ENCODE assay signal across 8 cellular contexts in genomic region chr1:26848947-26849774, GRCh38. TPM values are rescaled to one million over a fixed set of nuclear protein-coding genes. Genes with fewer than 3 reads are reported as not detected.
DNase-seq lines count a peak whose midpoint lies in the region; ATAC-seq and TF ChIP-seq lines count a peak whose summit lies in the region.

No MANE protein-coding gene starts in this region.

- peak overlapping the region; percentile 29 for H3K27ac Mint-ChIP-seq in memory B cell

- no peak overlapping the region for H3K27ac ChIP-seq in right cardiac atrium (ENCODE audit: low read length)
- H3K27ac ChIP-seq in aorta (ENCODE audit: low read depth in 1 of 2, low read length in 2 of 2): no peak overlapping the region

- DNase-seq in right cardiac atrium (peak in 2 of 3 donors; percentile 55 to 60), Right ventricle myocardium superior (no peak), cardiac fibroblast (ENCODE audit: low read depth in 2 of 2) (peak; percentile 71 to 94), memory B cell (ENCODE audit: low spot score in 2 of 2) (no peak), aorta (peak; percentile 62 to 89), dedifferentiated amniotic fluid mesenchymal stem cell (ENCODE audit: extremely low spot score) (no peak)

- H3K4me1 ChIP-seq in right cardiac atrium (ENCODE audit: control insufficient read depth, insufficient read depth, low read length) (no peaks in the 10 kb centered on the region), aorta (ENCODE audit: control insufficient read depth in 1 of 2, insufficient read depth in 2 of 2, low read length in 2 of 2) (no peaks in the 10 kb centered on the region)

- H3K9me3 Mint-ChIP-seq in memory B cell: no peaks in the 10 kb centered on the region

- no peak for TF ChIP-seq CTCF in cardiac fibroblast (IDR thresholded peaks at IDR 0.05; ENCODE audit: low read depth, low read length)

- peak; percentile 10 to 14 for ATAC-seq in right cardiac atrium
- ATAC-seq in Right ventricle myocardium superior (ENCODE audit: poor library complexity): no peak
- no peak for ATAC-seq in memory B cell (ENCODE audit: low read depth)
- ATAC-seq in aorta (ENCODE audit: low FRiP score): peak; percentile 48
- ATAC-seq in GM21576 (IDR thresholded peaks at IDR 0.05; ENCODE audit: unreplicated experiment): no peak
- no peak for ATAC-seq in GM21360 (IDR thresholded peaks at IDR 0.05; ENCODE audit: unreplicated experiment)

- H3K4me3 Mint-ChIP-seq in memory B cell: no peak overlapping the region

- intact Hi-C loops in right cardiac atrium (cut with DNase I) (no loop called here), Right ventricle myocardium superior (cut with DNase I) (no loop called here), aorta (cut with DNase I) (no loop called here)

- H3K27me3 ChIP-seq in right cardiac atrium (ENCODE audit: control insufficient read depth, insufficient read depth) (no peaks in the 10 kb centered on the region), aorta (ENCODE audit: control insufficient read depth in 1 of 2, insufficient read depth in 2 of 2, low read length in 1 of 2) (no peaks in the 10 kb centered on the region)

- peaks cover 30% of the 10 kb centered on the region for H3K36me3 Mint-ChIP-seq in memory B cell

- H3K9me3 ChIP-seq in right cardiac atrium (ENCODE audit: control insufficient read depth, low read length) (no peaks in the 10 kb centered on the region), aorta (ENCODE audit: control insufficient read depth, low read length) (no peaks in the 10 kb centered on the region)

- peaks cover 0 to 7% of the 10 kb centered on the region in 2 donors for H3K36me3 ChIP-seq in aorta (ENCODE audit: control insufficient read depth in 1 of 2, insufficient read depth in 2 of 2, low read length in 1 of 2)

- H3K27me3 Mint-ChIP-seq in memory B cell: no peaks in the 10 kb centered on the region

- 75% methylated on average over 10 of the region's 10 CpGs for WGBS in right cardiac atrium
- 51 to 54% methylated on average over 10 of the region's 10 CpGs for WGBS in aorta, 2 donors

- no peak overlapping the region for H3K4me3 ChIP-seq in right cardiac atrium (ENCODE audit: low read length)
- H3K4me3 ChIP-seq in cardiac fibroblast (replicated peaks in 1 of 2; ENCODE audit: low read depth in 2 of 2, low read length in 2 of 2): no peak overlapping the region
- H3K4me3 ChIP-seq in aorta (ENCODE audit: low read length in 2 of 2): no peak overlapping the region

- no peaks in the 10 kb centered on the region for H3K4me1 Mint-ChIP-seq in memory B cell

RNA-seq across cellular contexts. Expression of gene SFN, which starts 13.8 kb away (rescaled TPM):
- total RNA-seq in right cardiac atrium (under 1 TPM in 2 of 4 donors, not detected in 2; 0.23 to 0.24 TPM), Right ventricle myocardium superior (not detected), aorta (1 to 10 TPM; 3.7 to 7.6 TPM)
- polyA plus RNA-seq in right cardiac atrium (0.20 TPM), aorta (10 to 100 TPM in 1 of 2 donors, 1 to 10 TPM in 1; 3.3 to 18.3 TPM)

RNA-seq across cellular contexts. Expression of gene ZDHHC18, which starts 22.7 kb away (rescaled TPM):
- total RNA-seq in right cardiac atrium (10 to 100 TPM; 11.8 to 14.4 (median 13.5) TPM), Right ventricle myocardium superior (14.4 TPM), aorta (10 to 100 TPM; 18.0 to 21.4 TPM)
- polyA plus RNA-seq in right cardiac atrium (12.3 TPM), aorta (1 to 10 TPM; 8.0 to 8.2 TPM)

RNA-seq across cellular contexts. Expression of gene GPN2, which starts 40.9 kb away (rescaled TPM):
- total RNA-seq in right cardiac atrium (10 to 100 TPM; 14.8 to 18.4 (median 15.8) TPM), Right ventricle myocardium superior (15.7 TPM), aorta (10 to 100 TPM; 17.7 to 19.6 TPM)
- polyA plus RNA-seq in right cardiac atrium (10.4 TPM), aorta (10 to 100 TPM; 12.1 to 20.7 TPM)

RNA-seq across cellular contexts. Expression of gene GPATCH3, which starts 51.1 kb away (rescaled TPM):
- total RNA-seq in right cardiac atrium (10 to 100 TPM in 2 of 4 donors, 1 to 10 TPM in 2; 7.9 to 11.7 (median 9.8) TPM), Right ventricle myocardium superior (10.4 TPM), aorta (10 to 100 TPM in 1 of 2 donors, 1 to 10 TPM in 1; 9.7 to 12.7 TPM)
- polyA plus RNA-seq in right cardiac atrium (6.0 TPM), aorta (10 to 100 TPM in 1 of 2 donors, 1 to 10 TPM in 1; 7.5 to 16.4 TPM)

Comparison
In these comparisons a context has a peak if more than half of its experiments do, and no peak if none do; other contexts are left out.
1. ATAC-seq: peak in right cardiac atrium (2 of 2) and aorta (single experiment); none in Right ventricle myocardium superior (single experiment), memory B cell (single experiment), GM21576 (single experiment) and GM21360 (single experiment).
2. DNase-seq: peak in right cardiac atrium (2 of 3), cardiac fibroblast (2 of 2) and aorta (2 of 2); none in Right ventricle myocardium superior (single experiment), memory B cell (0 of 2) and dedifferentiated amniotic fluid mesenchymal stem cell (single experiment).